Comparison of ENCODE assay signal across 14 cellular contexts in genomic region chr17:6231886-6232767, GRCh38.
A peak's percentile ranks its signal among the peaks of the same experiment; 100 is the strongest.
DNase-seq lines count a peak whose midpoint lies in the region; ATAC-seq and TF ChIP-seq lines count a peak whose summit lies in the region.
"Had no signal": no experiment of that assay in that cellular context is flagged by ENCODE, and none has a peak within 500 bp of the region (broad histone marks: within the 10 kb centered on the region; RNA-seq: fewer than 3 reads in every experiment).

No MANE protein-coding gene starts in this region.

- H4K20me1 ChIP-seq in osteoblast (ENCODE audit: insufficient read depth, low read length), result no peaks in the 10 kb centered on the region

- no peaks in the 10 kb centered on the region for H3K79me2 ChIP-seq in osteoblast (ENCODE audit: insufficient read depth, low read length)
- H3K79me2 ChIP-seq: hepatocyte had no signal

- H3K36me3 ChIP-seq in osteoblast (ENCODE audit: insufficient read depth, low read length), result no peaks in the 10 kb centered on the region
- H3K36me3 ChIP-seq: Peyer's patch had no signal

- H3K27me3 ChIP-seq in osteoblast (ENCODE audit: insufficient read depth, low read length), result peaks cover 34% of the 10 kb centered on the region
- H3K27me3 ChIP-seq: Peyer's patch had no signal

- H2AFZ ChIP-seq in osteoblast (ENCODE audit: low read length), result no peak overlapping the region
- H2AFZ ChIP-seq: hepatocyte had no signal

- H3K9me3 ChIP-seq in osteoblast (ENCODE audit: low read depth, low read length), result no peaks in the 10 kb centered on the region
- H3K9me3 ChIP-seq: Peyer's patch had no signal

- H3K4me3 ChIP-seq in choroid plexus epithelial cell (ENCODE audit: low read depth, low read length) (no peak overlapping the region), osteoblast (ENCODE audit: insufficient read depth, low read length) (no peak overlapping the region)
- H3K4me3 ChIP-seq: hepatocyte, Peyer's patch had no signal

- DNase-seq in GOT3 (lab: John Stamatoyannopoulos, UW) (peak; percentile 36), NCI-H69 (lab: John Stamatoyannopoulos, UW) (peak; percentile 23), choroid plexus epithelial cell (ENCODE audit: low read depth) (peak; percentile 2), osteoblast (ENCODE audit: insufficient read length, low spot score, missing footprints) (peak; percentile 88), occipital lobe (lab: John Stamatoyannopoulos, UW) (no peak)
- DNase-seq: activated CD4-positive, alpha-beta T cell treated with anti-CD3 and anti-CD28 coated beads for 36 hours; activated naive CD4-positive, alpha-beta T cell treated with anti-CD3 and anti-CD28 coated beads for 36 hours; NCI-H1930; Peyer's patch; trophoblast cell had no signal

- no peak overlapping the region for H3K27ac ChIP-seq in osteoblast (ENCODE audit: low read depth, low read length)
- H3K27ac ChIP-seq: hepatocyte, Peyer's patch had no signal

- H3K4me1 ChIP-seq in osteoblast (ENCODE audit: insufficient read depth, low read length), result peaks cover 10% of the 10 kb centered on the region
- H3K4me1 ChIP-seq: Peyer's patch had no signal

- ATAC-seq in GM19023 (IDR thresholded peaks at IDR 0.05; ENCODE audit: unreplicated experiment) (no peak), GM19463 (IDR thresholded peaks at IDR 0.05; ENCODE audit: unreplicated experiment) (no peak)
- ATAC-seq: activated CD4-positive, alpha-beta T cell treated with anti-CD3 and anti-CD28 coated beads for 36 hours; sciatic nerve had no signal

- no peak overlapping the region for H3K4me2 ChIP-seq in osteoblast (ENCODE audit: insufficient read depth, low read length)
- H3K4me2 ChIP-seq: hepatocyte had no signal

- TF ChIP-seq CTCF in choroid plexus epithelial cell (conservative IDR thresholded peaks at IDR 0.05; ENCODE audit: low read depth, low read length), result no peak
- no peak for TF ChIP-seq CTCF in osteoblast (IDR thresholded peaks at IDR 0.05; ENCODE audit: extremely low read depth, low read depth, low read length)
